8 cellular contexts compared by ENCODE assay signal in the genomic region with DNA sequence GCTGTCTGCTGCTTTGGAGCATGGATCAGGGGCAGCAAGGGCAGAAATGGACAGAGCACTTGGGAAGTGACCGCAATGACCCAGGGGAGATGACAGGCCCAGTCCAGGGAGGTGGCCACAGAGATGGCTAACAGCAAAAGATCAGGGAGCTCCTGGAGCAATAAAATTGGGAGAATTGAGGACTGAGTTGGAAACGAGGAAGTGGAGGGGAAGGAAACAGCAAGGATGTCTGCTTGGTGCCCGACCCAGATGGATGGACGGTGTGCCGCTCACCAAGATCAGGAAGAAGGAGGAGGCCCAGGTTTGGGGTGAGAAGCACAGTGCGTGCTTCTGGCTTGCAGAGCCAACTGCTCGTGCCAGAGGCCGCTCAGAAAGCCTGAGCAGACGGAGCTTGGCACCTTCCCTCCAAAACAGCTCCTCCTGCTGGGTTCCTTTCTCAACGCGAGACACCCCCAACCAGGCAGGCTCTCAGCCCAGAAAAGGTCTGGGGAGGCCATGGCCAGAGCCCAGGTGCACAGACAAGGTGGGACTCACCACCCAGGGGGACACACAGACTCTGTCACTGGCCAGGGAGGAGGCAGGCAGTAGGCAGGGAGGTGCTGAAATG. TPM values are rescaled to one million over a fixed set of nuclear protein-coding genes. Genes with fewer than 3 reads are reported as not detected.
DNase-seq lines count a peak whose midpoint lies in the region; ATAC-seq, FAIRE-seq and TF ChIP-seq lines count a peak whose summit lies in the region.

No MANE protein-coding gene starts in this region.

- H3K4me3 ChIP-seq in WI38 (ENCODE audit: low read depth, low read length) = no peak overlapping the region

- TF ChIP-seq CTCF in WI38 (IDR thresholded peaks at IDR 0.05; ENCODE audit: low read depth, low read length) = 0 out of 2 replicates have a peak, but pooled peaks have one; percentile 26

- peak; percentile 16 for FAIRE-seq in GM12891 (lab: Jason Lieb, UNC)

- peak; percentile 30 for DNase-seq in AG08395 (ENCODE audit: low spot score)
- DNase-seq in GM12891 (ENCODE audit: insufficient read length, low spot score) = no peak
- DNase-seq in cardiac septum (ENCODE audit: low spot score) = peak; percentile 75
- no peak for DNase-seq in amniotic stem cell (lab: John Stamatoyannopoulos, UW)
- DNase-seq in posterior vena cava (ENCODE audit: low spot score) = no peak

- intact Hi-C loops in cardiac septum (cut with DNase I) = no loop called here
- intact Hi-C loops in posterior vena cava (cut with DNase I) = loop anchor here in 1 of 2 donors (10.0 kb wide), 1 partner anchor 68 kb away; a partner anchor contains a TSS

- TF ChIP-seq POLR2A in GM12891 (IDR thresholded peaks at IDR 0.05; ENCODE audit: low read depth, low read length) = no peak

- ATAC-seq in HG02678 (IDR thresholded peaks at IDR 0.05; ENCODE audit: unreplicated experiment) (no peak), GM18498 (IDR thresholded peaks at IDR 0.05; ENCODE audit: unreplicated experiment) (no peak)

TF ChIP-seq in GM12891, 5 proteins besides CTCF, POLR2A, EP300 and RAD21:
- TF ChIP-seq POLR2AphosphoS5 (IDR thresholded peaks at IDR 0.05; ENCODE audit: low read depth, low read length) (no peak), SPI1 (IDR thresholded peaks at IDR 0.05; ENCODE audit: low read depth, low read length) (0 out of 2 replicates have a peak, but pooled peaks have one; percentile 6)
TF ChIP-seq in GM12891: peak in this region for 1.

RNA-seq across cellular contexts. Expression of a gene that starts 1.7 kb away (rescaled TPM):
- 0.13 TPM for polyA plus RNA-seq in GM12891 (2012; ENCODE audit: low read depth, missing spikeins)
- total RNA-seq in cardiac septum (not detected), posterior vena cava (not detected)

RNA-seq across cellular contexts. Expression of a gene that starts 17.9 kb away (rescaled TPM):
- not detected for polyA plus RNA-seq in GM12891 (2012; ENCODE audit: low read depth, missing spikeins)
- not detected for total RNA-seq in cardiac septum
- total RNA-seq in posterior vena cava = not detected

RNA-seq across cellular contexts. Expression of a gene that starts 24.8 kb away (rescaled TPM):
- 43.2 TPM for polyA plus RNA-seq in GM12891 (2012; ENCODE audit: low read depth, missing spikeins)
- total RNA-seq in cardiac septum (4.3 TPM), posterior vena cava (10 to 100 TPM; 11.3 to 13.4 TPM)

RNA-seq across cellular contexts. Expression of a gene that starts 26.8 kb away (rescaled TPM):
- 4.7 TPM for polyA plus RNA-seq in GM12891 (2012; ENCODE audit: low read depth, missing spikeins)
- total RNA-seq in cardiac septum (not detected), posterior vena cava (under 1 TPM; 0.38 to 0.93 TPM)

RNA-seq across cellular contexts. Expression of a gene that starts 31.1 kb away (rescaled TPM):
- 139 TPM for polyA plus RNA-seq in GM12891 (2012; ENCODE audit: low read depth, missing spikeins)
- 67.5 TPM for total RNA-seq in cardiac septum
- total RNA-seq in posterior vena cava = 10 to 100 TPM; 72.4 to 95.7 TPM

Comparison
In these comparisons a context has a peak if more than half of its experiments do, and no peak if none do; other contexts are left out.
1. DNase-seq: peak in AG08395 (single experiment) and cardiac septum (single experiment); none in GM12891 (single experiment), amniotic stem cell (single experiment) and posterior vena cava (single experiment).